Comparison of ENCODE assay signal across 1 cellular context in genomic region chr2:68282814-68283812, GRCh38.
TF ChIP-seq lines count a peak whose summit lies in the region.

No MANE protein-coding gene starts in this region.

TF ChIP-seq in HCT116, 20 proteins besides CTCF, POLR2A, EP300 and RAD21:
- TF ChIP-seq MAX (IDR thresholded peaks at IDR 0.05): 0 out of 2 replicates have a peak, but pooled peaks have one; percentile 12
- no peak for TF ChIP-seq CBX3 (IDR thresholded peaks at IDR 0.05; ENCODE audit: low read depth)
- no peak for TF ChIP-seq ZBTB33 (IDR thresholded peaks at IDR 0.05; ENCODE audit: extremely low read depth, insufficient replicate concordance, low read length)
